18 cellular contexts compared by ENCODE assay signal in genomic region chr20:48340915-48341314, GRCh38.
DNase-seq lines count a peak whose midpoint lies in the region; ATAC-seq and TF ChIP-seq lines count a peak whose summit lies in the region.
"Had no signal": no experiment of that assay in that cellular context is flagged by ENCODE, and none has a peak within 500 bp of the region (broad histone marks: within the 10 kb centered on the region; RNA-seq: fewer than 3 reads in every experiment).

No MANE protein-coding gene starts in this region.

- H3K36me3 Mint-ChIP-seq in glutamatergic neuron (ENCODE audit: unreplicated experiment): no peaks in the 10 kb centered on the region
- no peaks in the 10 kb centered on the region for H3K36me3 Mint-ChIP-seq in stimulated activated memory B cell treated with anti-CD40 and anti-IgM and Interleukin-4, amounts not matched to agents 10 μg/mL and 1 μg/mL and 100 μg/mL, for 72 hours
- no peaks in the 10 kb centered on the region for H3K36me3 Mint-ChIP-seq in activated T-cell treated with anti-CD3 and anti-CD28 coated beads, Interleukin-2, amount 50 U/mL, for 24 hours (ENCODE audit: low read depth)
- H3K36me3 Mint-ChIP-seq: CD14-positive monocyte; CD4-positive, alpha-beta memory T cell had no signal

- peaks cover 2% of the 10 kb centered on the region for H3K9me3 Mint-ChIP-seq in glutamatergic neuron (ENCODE audit: unreplicated experiment)
- no peaks in the 10 kb centered on the region for H3K9me3 Mint-ChIP-seq in stimulated activated memory B cell treated with anti-CD40 and anti-IgM and Interleukin-4, amounts not matched to agents 10 μg/mL and 1 μg/mL and 100 μg/mL, for 72 hours
- H3K9me3 Mint-ChIP-seq in activated T-cell treated with anti-CD3 and anti-CD28 coated beads, Interleukin-2, amount 50 U/mL, for 24 hours: no peaks in the 10 kb centered on the region

- peaks cover 10% of the 10 kb centered on the region for H3K27me3 Mint-ChIP-seq in glutamatergic neuron (ENCODE audit: unreplicated experiment)
- H3K27me3 Mint-ChIP-seq in stimulated activated memory B cell treated with anti-CD40 and anti-IgM and Interleukin-4, amounts not matched to agents 10 μg/mL and 1 μg/mL and 100 μg/mL, for 72 hours: peaks cover 26% of the 10 kb centered on the region
- H3K27me3 Mint-ChIP-seq in activated T-cell treated with anti-CD3 and anti-CD28 coated beads, Interleukin-2, amount 50 U/mL, for 24 hours: peaks cover 24% of the 10 kb centered on the region

- peaks cover 14% of the 10 kb centered on the region for H3K4me1 Mint-ChIP-seq in glutamatergic neuron (ENCODE audit: low read depth, unreplicated experiment)
- H3K4me1 Mint-ChIP-seq in stimulated activated memory B cell treated with anti-CD40 and anti-IgM and Interleukin-4, amounts not matched to agents 10 μg/mL and 1 μg/mL and 100 μg/mL, for 72 hours: peaks cover 37% of the 10 kb centered on the region
- H3K4me1 Mint-ChIP-seq in activated T-cell treated with anti-CD3 and anti-CD28 coated beads, Interleukin-2, amount 50 U/mL, for 24 hours (ENCODE audit: low read depth): no peaks in the 10 kb centered on the region
- H3K4me1 Mint-ChIP-seq: CD14-positive monocyte had no signal

- TF ChIP-seq CTCF in VCaP (conservative IDR thresholded peaks at IDR 0.05) (no peak), glutamatergic neuron (IDR thresholded peaks at IDR 0.05; ENCODE audit: partially characterized antibody, unreplicated experiment) (no peak)

- H3K27ac Mint-ChIP-seq in glutamatergic neuron (ENCODE audit: unreplicated experiment): peak overlapping the region; percentile 52
- peak overlapping the region; percentile 64 for H3K27ac Mint-ChIP-seq in stimulated activated memory B cell treated with anti-CD40 and anti-IgM and Interleukin-4, amounts not matched to agents 10 μg/mL and 1 μg/mL and 100 μg/mL, for 72 hours
- no peak overlapping the region for H3K27ac Mint-ChIP-seq in activated T-cell treated with anti-CD3 and anti-CD28 coated beads, Interleukin-2, amount 50 U/mL, for 24 hours
- H3K27ac Mint-ChIP-seq: CD14-positive monocyte; CD4-positive, alpha-beta memory T cell had no signal

- ATAC-seq in stimulated activated memory B cell treated with anti-CD40 and anti-IgM and Interleukin-4, amounts not matched to agents 10 μg/mL and 1 μg/mL and 100 μg/mL, for 72 hours: no peak
- ATAC-seq: K562 had no signal

- peak overlapping the region; percentile 29 for H3K27ac ChIP-seq in VCaP
- H3K27ac ChIP-seq: HL-60 had no signal

- DNase-seq in NCI-H526 (lab: John Stamatoyannopoulos, UW) (peak; percentile 28 to 51), glutamatergic neuron (no peak), NCI-H1105 treated with DMSO at 0.1 percent for 48 hours (lab: John Stamatoyannopoulos, UW) (no peak), NCI-H345 treated with DMSO at 0.1 percent for 48 hours (lab: John Stamatoyannopoulos, UW; ENCODE audit: unreplicated experiment) (no peak)
- no peak for DNase-seq in NK-92 treated with Interleukin-12 subunit alpha and Interleukin-12 subunit beta, amount 100 ng/mL, for 24 hours (lab: John Stamatoyannopoulos, UW)
- no peak for DNase-seq in activated T-cell treated with anti-CD3 and anti-CD28 coated beads, Interleukin-2, amount 50 U/mL, for 24 hours
- DNase-seq: ACHN; CD4-positive, alpha-beta memory T cell; DMS153; DMS79; GDM1; H9; IMR-90 had no signal

- no peak overlapping the region for H3K4me3 Mint-ChIP-seq in glutamatergic neuron (ENCODE audit: unreplicated experiment)
- no peak overlapping the region for H3K4me3 Mint-ChIP-seq in stimulated activated memory B cell treated with anti-CD40 and anti-IgM and Interleukin-4, amounts not matched to agents 10 μg/mL and 1 μg/mL and 100 μg/mL, for 72 hours
- H3K4me3 Mint-ChIP-seq in activated T-cell treated with anti-CD3 and anti-CD28 coated beads, Interleukin-2, amount 50 U/mL, for 24 hours: no peak overlapping the region
- H3K4me3 Mint-ChIP-seq: CD14-positive monocyte; CD4-positive, alpha-beta memory T cell; H9 had no signal

Comparison
In these comparisons a context has a peak if more than half of its experiments do, and no peak if none do; other contexts are left out.
1. DNase-seq: peak in NCI-H526 (2 of 2); none in glutamatergic neuron (single experiment), NK-92 treated with Interleukin-12 subunit alpha and Interleukin-12 subunit beta, amount 100 ng/mL, for 24 hours (single experiment), activated T-cell treated with anti-CD3 and anti-CD28 coated beads, Interleukin-2, amount 50 U/mL, for 24 hours (single experiment), NCI-H1105 treated with DMSO at 0.1 percent for 48 hours (single experiment) and NCI-H345 treated with DMSO at 0.1 percent for 48 hours (single experiment).